ENCODE assay signal across 1 cellular context in genomic region chr3:74592359-74592758, GRCh38.
TF ChIP-seq lines count a peak whose summit lies in the region.

No MANE protein-coding gene starts in this region.

TF ChIP-seq in K562, 482 proteins besides CTCF, POLR2A, EP300 and RAD21 (continued from another document):
- TF ChIP-seq, protein P1, sequence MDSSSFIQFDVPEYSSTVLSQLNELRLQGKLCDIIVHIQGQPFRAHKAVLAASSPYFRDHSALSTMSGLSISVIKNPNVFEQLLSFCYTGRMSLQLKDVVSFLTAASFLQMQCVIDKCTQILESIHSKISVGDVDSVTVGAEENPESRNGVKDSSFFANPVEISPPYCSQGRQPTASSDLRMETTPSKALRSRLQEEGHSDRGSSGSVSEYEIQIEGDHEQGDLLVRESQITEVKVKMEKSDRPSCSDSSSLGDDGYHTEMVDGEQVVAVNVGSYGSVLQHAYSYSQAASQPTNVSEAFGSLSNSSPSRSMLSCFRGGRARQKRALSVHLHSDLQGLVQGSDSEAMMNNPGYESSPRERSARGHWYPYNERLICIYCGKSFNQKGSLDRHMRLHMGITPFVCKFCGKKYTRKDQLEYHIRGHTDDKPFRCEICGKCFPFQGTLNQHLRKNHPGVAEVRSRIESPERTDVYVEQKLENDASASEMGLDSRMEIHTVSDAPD (CRISPR knock-in tag; IDR thresholded peaks at IDR 0.05), result no peak
- peak; percentile 23; the same call in 1 of the 2 replicates for TF ChIP-seq ZNF316 (IDR thresholded peaks at IDR 0.05)
TF ChIP-seq in K562: peak in this region for 2.
